ENCODE assay signal across 20 cellular contexts in the genomic region with DNA sequence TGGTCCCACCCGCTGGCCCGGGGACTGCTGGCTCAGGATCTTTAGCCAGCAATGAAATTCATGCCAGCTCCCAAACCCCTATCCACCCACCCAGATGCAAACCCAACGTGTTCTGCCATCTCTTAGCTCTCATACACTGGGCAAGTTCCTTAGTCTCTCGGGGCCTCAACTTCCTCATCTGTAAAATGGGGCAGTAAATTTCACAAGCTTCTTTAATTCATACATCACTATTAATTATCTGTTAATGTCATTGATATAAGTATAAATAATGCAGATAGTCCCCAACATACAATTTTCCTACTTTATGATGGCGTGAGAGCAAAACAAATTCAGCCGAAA.
A peak's percentile ranks its signal among the peaks of the same experiment; 100 is the strongest.
DNase-seq lines count a peak whose midpoint lies in the region; ATAC-seq and TF ChIP-seq lines count a peak whose summit lies in the region.
"Had no signal": no experiment of that assay in that cellular context is flagged by ENCODE, and none has a peak within 500 bp of the region (broad histone marks: within the 10 kb centered on the region; RNA-seq: fewer than 3 reads in every experiment).

No MANE protein-coding gene starts in this region.

- ATAC-seq in Panc1: no peak
- ATAC-seq: activated naive CD4-positive, alpha-beta T cell treated with anti-CD3 and anti-CD28 coated beads, Interleukin-2, amount 50 U/mL, for 72 hours; activated T-helper 17 cell treated with anti-CD3 and anti-CD28 coated beads, Interleukin-2, amount 50 U/mL, for 72 hours; CD8-positive, alpha-beta T cell; stimulated activated memory B cell treated with anti-CD40 and anti-IgM and Interleukin-4, amounts not matched to agents 10 μg/mL and 1 μg/mL and 100 μg/mL, for 72 hours had no signal

- H3K27ac ChIP-seq in Panc1 (ENCODE audit: low read length) (peak overlapping the region; percentile 90), colonic mucosa (peak overlapping the region; percentile 79), neural cell (ENCODE audit: low read length) (peak overlapping the region; percentile 56)
- H3K27ac ChIP-seq: epithelial cell of prostate, HL-60, spleen, thoracic aorta had no signal

- no peaks in the 10 kb centered on the region for H3K27me3 Mint-ChIP-seq in type B pancreatic cell

- no peaks in the 10 kb centered on the region for H3F3A ChIP-seq in neural cell (ENCODE audit: insufficient read depth, low read length, poor library complexity, severe bottlenecking)

- peak overlapping the region; percentile 71 for H3K4me3 Mint-ChIP-seq in type B pancreatic cell
- H3K4me3 Mint-ChIP-seq: activated B cell treated with CpG ODN at 0.5 μM for 24 hours; activated T-helper 17 cell treated with anti-CD3 and anti-CD28 coated beads, Interleukin-2, amount 50 U/mL, for 72 hours; CD8-positive, alpha-beta T cell; stimulated activated memory B cell treated with anti-CD40 and anti-IgM and Interleukin-4, amounts not matched to agents 10 μg/mL and 1 μg/mL and 100 μg/mL, for 72 hours had no signal

- CTCF ChIA-PET in Panc1 (lab: Charles Lee): interaction anchor here (0.6 kb wide), 1 partner anchor 17 kb away, joined by 3 read pairs; no protein-coding TSS in a partner anchor

- H3K4me1 Mint-ChIP-seq in type B pancreatic cell (ENCODE audit: unreplicated experiment): peaks cover 60% of the 10 kb centered on the region
- H3K4me1 Mint-ChIP-seq: activated B cell treated with CpG ODN at 0.5 μM for 24 hours; activated T-helper 17 cell treated with anti-CD3 and anti-CD28 coated beads, Interleukin-2, amount 50 U/mL, for 72 hours had no signal

- H3K9ac ChIP-seq in colonic mucosa (ENCODE audit: low read depth in 2 of 2, low read length in 2 of 2): peak overlapping the region in 1 of 2 donors; percentile 79
- peak overlapping the region; percentile 45 for H3K9ac ChIP-seq in neural cell (ENCODE audit: low read length)

- H3K4me1 ChIP-seq in Panc1 (ENCODE audit: control insufficient read depth, insufficient read depth, low read length) (peaks cover 86% of the 10 kb centered on the region), colonic mucosa (peaks cover 3% of the 10 kb centered on the region), HAP-1 (no peaks in the 10 kb centered on the region)
- H3K4me1 ChIP-seq: spleen had no signal

- TF ChIP-seq CTCF in Panc1 (IDR thresholded peaks at IDR 0.05) (no peak), colonic mucosa (IDR thresholded peaks at IDR 0.05) (no peak), neural cell (IDR thresholded peaks at IDR 0.05; ENCODE audit: poor library complexity, severe bottlenecking) (no peak), type B pancreatic cell (conservative IDR thresholded peaks at IDR 0.05) (no peak), GM13976 (IDR thresholded peaks at IDR 0.05; ENCODE audit: borderline replicate concordance, control extremely low read depth, extremely low read depth, insufficient read depth, missing control alignments) (no peak)

- H4K20me1 ChIP-seq in neural cell (ENCODE audit: insufficient read depth): no peaks in the 10 kb centered on the region

- no peaks in the 10 kb centered on the region for H3K79me2 ChIP-seq in neural cell (replicated peaks; ENCODE audit: insufficient read depth, low read length)

- H3K4me2 ChIP-seq in neural cell (ENCODE audit: low read length): no peak overlapping the region

- H3K9me3 Mint-ChIP-seq in type B pancreatic cell: peaks cover 3% of the 10 kb centered on the region
- H3K9me3 Mint-ChIP-seq: activated B cell treated with CpG ODN at 0.5 μM for 24 hours; activated naive CD4-positive, alpha-beta T cell treated with anti-CD3 and anti-CD28 coated beads, Interleukin-2, amount 50 U/mL, for 72 hours; activated T-helper 17 cell treated with anti-CD3 and anti-CD28 coated beads, Interleukin-2, amount 50 U/mL, for 72 hours; CD8-positive, alpha-beta T cell; stimulated activated memory B cell treated with anti-CD40 and anti-IgM and Interleukin-4, amounts not matched to agents 10 μg/mL and 1 μg/mL and 100 μg/mL, for 72 hours had no signal

- no peaks in the 10 kb centered on the region for H3K9me2 ChIP-seq in neural cell (ENCODE audit: insufficient read depth, low read length)

- no peaks in the 10 kb centered on the region for H3K9me3 ChIP-seq in Panc1 (ENCODE audit: control insufficient read depth, insufficient read depth, low read depth, low read length)
- H3K9me3 ChIP-seq in colonic mucosa: no peaks in the 10 kb centered on the region
- H3K9me3 ChIP-seq in neural cell (ENCODE audit: low read length): no peaks in the 10 kb centered on the region
- no peaks in the 10 kb centered on the region for H3K9me3 ChIP-seq in HAP-1
- H3K9me3 ChIP-seq: spleen, thoracic aorta had no signal

- no peak for DNase-seq in Panc1 (ENCODE audit: low read depth, low spot score)
- DNase-seq in colonic mucosa: no peak
- no peak for DNase-seq in type B pancreatic cell (ENCODE audit: extremely low spot score, unreplicated experiment)
- DNase-seq in HAP-1 (ENCODE audit: low spot score in 2 of 2): no peak
- no peak for DNase-seq in GM13976 (ENCODE audit: low spot score)
- DNase-seq in G401 (ENCODE audit: low spot score): no peak
- DNase-seq: activated B cell treated with CpG ODN at 0.5 μM for 24 hours; activated CD4-positive, alpha-beta T cell treated with anti-CD3 and anti-CD28 coated beads, Interleukin-2, amount 50 U/mL, for 4 hours; aorta; CD8-positive, alpha-beta T cell; NCI-H1048; spleen; stimulated activated CD4-positive, alpha-beta T cell treated with anti-CD3 and anti-CD28 coated beads, Interleukin-4, amount 100 ng/mL, for 1 hour had no signal

- H3K27ac Mint-ChIP-seq in type B pancreatic cell: peak overlapping the region; percentile 82
- H3K27ac Mint-ChIP-seq: activated B cell treated with CpG ODN at 0.5 μM for 24 hours; activated naive CD4-positive, alpha-beta T cell treated with anti-CD3 and anti-CD28 coated beads, Interleukin-2, amount 50 U/mL, for 72 hours; activated T-helper 17 cell treated with anti-CD3 and anti-CD28 coated beads, Interleukin-2, amount 50 U/mL, for 72 hours; CD8-positive, alpha-beta T cell; stimulated activated memory B cell treated with anti-CD40 and anti-IgM and Interleukin-4, amounts not matched to agents 10 μg/mL and 1 μg/mL and 100 μg/mL, for 72 hours had no signal

- POLR2A ChIA-PET in Panc1 (lab: Charles Lee): no interaction called here

- peaks cover 5% of the 10 kb centered on the region for H3K36me3 Mint-ChIP-seq in type B pancreatic cell
- H3K36me3 Mint-ChIP-seq: activated naive CD4-positive, alpha-beta T cell treated with anti-CD3 and anti-CD28 coated beads, Interleukin-2, amount 50 U/mL, for 72 hours; CD8-positive, alpha-beta T cell; stimulated activated memory B cell treated with anti-CD40 and anti-IgM and Interleukin-4, amounts not matched to agents 10 μg/mL and 1 μg/mL and 100 μg/mL, for 72 hours had no signal

- no peak for TF ChIP-seq EP300 in neural cell (conservative IDR thresholded peaks at IDR 0.05; ENCODE audit: poor library complexity, severe bottlenecking)

- in situ Hi-C loops in Panc1 (cut with HindIII; ENCODE audit: low pct_unique_long_range_greater_than_20kb, low sequenced_read_pairs): no loop called here
- in situ Hi-C loops in HAP-1 (cut with MboI; ENCODE audit: low sequenced_read_pairs): no loop called here
- in situ Hi-C loops in GM13976 (cut with MboI; ENCODE audit: low sequenced_read_pairs, unreplicated experiment): no loop called here
- in situ Hi-C loops in G401 (cut with HindIII; ENCODE audit: low sequenced_read_pairs): no loop called here

- intact Hi-C loops in Panc1 (cut with micrococcal nuclease; ENCODE audit: unreplicated experiment) (loop anchor here (5.0 kb wide), 1 partner anchor 397 kb away; a partner anchor contains a TSS), colonic mucosa (cut with DNase I) (no loop called here)

- H3K36me3 ChIP-seq in Panc1 (ENCODE audit: control insufficient read depth, insufficient read depth, low read length) (no peaks in the 10 kb centered on the region), colonic mucosa (no peaks in the 10 kb centered on the region), neural cell (ENCODE audit: insufficient read depth, low read length) (no peaks in the 10 kb centered on the region), HAP-1 (replicated peaks) (no peaks in the 10 kb centered on the region)
- H3K36me3 ChIP-seq: spleen, thoracic aorta had no signal

- H3K4me3 ChIP-seq in Panc1 (ENCODE audit: low read depth in 2 of 2, low read length in 2 of 2) (peak overlapping the region; percentile 12 to 53; a peak in 3 of 4 replicates), colonic mucosa (no peak overlapping the region), neural cell (ENCODE audit: low read length) (peak overlapping the region; percentile 26), HAP-1 (no peak overlapping the region)
- H3K4me3 ChIP-seq: spleen, thoracic aorta had no signal

- no peak overlapping the region for H2AFZ ChIP-seq in neural cell (ENCODE audit: low read depth, low read length)

- no TSS peak for BruUV-seq in Panc1 (replicated peaks; lab: Mats Ljungman, UMichigan)

- no peaks in the 10 kb centered on the region for H3K27me3 ChIP-seq in Panc1 (ENCODE audit: control insufficient read depth, insufficient read depth, low read length)
- no peaks in the 10 kb centered on the region for H3K27me3 ChIP-seq in colonic mucosa
- no peaks in the 10 kb centered on the region for H3K27me3 ChIP-seq in neural cell (ENCODE audit: insufficient read depth, low read depth, low read length)
- no peaks in the 10 kb centered on the region for H3K27me3 ChIP-seq in HAP-1 (ENCODE audit: low read depth)

- no peak for TF ChIP-seq RAD21 in neural cell (conservative IDR thresholded peaks at IDR 0.05)

Comparison
In these comparisons a context has a peak if more than half of its experiments do, and no peak if none do; other contexts are left out.
1. H3K4me3 ChIP-seq: peak in Panc1 (2 of 2) and neural cell (single experiment); none in colonic mucosa (single experiment) and HAP-1 (single experiment).
2. Peak in every context shown above with its lines, with median percentiles within 50 percentile points of each other: H3K27ac ChIP-seq.